In genomic region chr2:117835990-117836760, GRCh38 we compare ENCODE assay signal across 8 cellular contexts. TPM values are rescaled to one million over a fixed set of nuclear protein-coding genes. Genes with fewer than 3 reads are reported as not detected.
A peak's percentile ranks its signal among the peaks of the same experiment; 100 is the strongest.
DNase-seq lines count a peak whose midpoint lies in the region; ATAC-seq and TF ChIP-seq lines count a peak whose summit lies in the region.

No MANE protein-coding gene starts in this region.

- peaks cover 4% of the 10 kb centered on the region; the same call in 1 of the 2 replicates for H3K36me3 ChIP-seq in PC-3 (ENCODE audit: low read depth, low read length)
- peaks cover 18% of the 10 kb centered on the region for H3K36me3 ChIP-seq in neuron (ENCODE audit: insufficient read depth, low read length)
- peaks cover 23% of the 10 kb centered on the region for H3K36me3 ChIP-seq in suprapubic skin

- H3K27ac ChIP-seq in 22Rv1 (no peak overlapping the region), PC-3 (ENCODE audit: low read length) (no peak overlapping the region), suprapubic skin (no peak overlapping the region)

- no peaks in the 10 kb centered on the region for H3K9me2 ChIP-seq in PC-3 (replicated peaks; ENCODE audit: low read length)

- no peak overlapping the region for H3K9ac ChIP-seq in PC-3 (ENCODE audit: low read length)

- POLR2A ChIA-PET in PC-3 (lab: Charles Lee; ENCODE audit: unreplicated experiment) = no interaction called here

- 6% methylated on average over 22 of the region's 53 CpGs for WGBS in suprapubic skin

- H3K4me3 ChIP-seq in PC-3 (ENCODE audit: low read length) = no peak overlapping the region
- peak overlapping the region; percentile 27 for H3K4me3 ChIP-seq in neuron (ENCODE audit: low read length)
- peak overlapping the region; percentile 59 for H3K4me3 ChIP-seq in suprapubic skin

- no peak for TF ChIP-seq POLR2A in suprapubic skin (IDR thresholded peaks at IDR 0.05)

- H3F3A ChIP-seq in PC-3 (ENCODE audit: low read length, unreplicated experiment) = no peaks in the 10 kb centered on the region

- H2AFZ ChIP-seq in PC-3 (ENCODE audit: low read length) (no peak overlapping the region), neuron (ENCODE audit: low read depth, low read length) (no peak overlapping the region)

- BruUV-seq in PC-3 (replicated peaks; lab: Mats Ljungman, UMichigan) = no TSS peak

- intact Hi-C loops in PC-3 (cut with micrococcal nuclease) = loop anchor here (5.0 kb wide), 1 partner anchor 166 kb away; no protein-coding TSS in a partner anchor

- H3K4me2 ChIP-seq in PC-3 (ENCODE audit: low read length) = no peak overlapping the region

- CTCF ChIA-PET in PC-3 (lab: Charles Lee) = no interaction called here

- H3K27me3 ChIP-seq in PC-3 (ENCODE audit: low read length) (no peaks in the 10 kb centered on the region), neuron (ENCODE audit: insufficient read depth, low read length) (no peaks in the 10 kb centered on the region), suprapubic skin (no peaks in the 10 kb centered on the region)

- H3K4me1 ChIP-seq in PC-3 (ENCODE audit: insufficient read depth, low read length) = no peaks in the 10 kb centered on the region
- no peaks in the 10 kb centered on the region for H3K4me1 ChIP-seq in neuron (ENCODE audit: insufficient read depth, low read length)
- peaks cover 12% of the 10 kb centered on the region for H3K4me1 ChIP-seq in suprapubic skin

- peak; percentile 69 for TF ChIP-seq CTCF in 22Rv1 (IDR thresholded peaks at IDR 0.05)
- TF ChIP-seq CTCF in PC-3 (conservative IDR thresholded peaks at IDR 0.05; ENCODE audit: low read depth, low read length) = peak; percentile 64
- TF ChIP-seq CTCF in suprapubic skin (IDR thresholded peaks at IDR 0.05) = peak in 1 of 2 donors; percentile 87

- ATAC-seq in GM18508 (IDR thresholded peaks at IDR 0.05; ENCODE audit: insufficient read depth, unreplicated experiment) (peak; percentile 58), HG03066 (IDR thresholded peaks at IDR 0.05; ENCODE audit: low read depth, unreplicated experiment) (peak; percentile 90), PC-3 (peak; percentile 64)

- no peaks in the 10 kb centered on the region for H4K20me1 ChIP-seq in PC-3 (ENCODE audit: low read length)

- DNase-seq in PC-3 (peak; percentile 35), foreskin melanocyte (peak; percentile 69), suprapubic skin (ENCODE audit: low spot score in 2 of 2) (peak; percentile 87 to 90)
- DNase-seq in activated naive CD4-positive, alpha-beta T cell (lab: John Stamatoyannopoulos, UW) = peak in 3 of 4 experiments; percentile 13 to 27 (median 16)

- TF ChIP-seq EP300 in suprapubic skin (IDR thresholded peaks at IDR 0.05) = no peak

- no peaks in the 10 kb centered on the region for H3K9me3 ChIP-seq in PC-3 (ENCODE audit: low read length)
- no peaks in the 10 kb centered on the region for H3K9me3 ChIP-seq in neuron (ENCODE audit: low read length)
- no peaks in the 10 kb centered on the region for H3K9me3 ChIP-seq in suprapubic skin

- no peaks in the 10 kb centered on the region for H3K79me2 ChIP-seq in PC-3 (ENCODE audit: low read length)

RNA-seq across cellular contexts. Expression of gene DDX18, which starts 21.7 kb away (rescaled TPM):
- total RNA-seq in PC-3 (2014; rRNA removed) (40.3 and 42.8 TPM in 2 replicates), suprapubic skin (10 to 100 TPM; 32.3 to 61.7 (median 39.6) TPM)

Comparison
In these comparisons a context has a peak if more than half of its experiments do, and no peak if none do; other contexts are left out.
1. DNase-seq: peak in every context shown above with its lines; median percentile 88 in suprapubic skin; 69 in foreskin melanocyte; 35 in PC-3; 16 in activated naive CD4-positive, alpha-beta T cell.